ENCODE assay signal across 8 cellular contexts in genomic region chr1:27154469-27154990, GRCh38. TPM values are rescaled to one million over a fixed set of nuclear protein-coding genes. Genes with fewer than 3 reads are reported as not detected.
DNase-seq lines count a peak whose midpoint lies in the region; ATAC-seq lines count a peak whose summit lies in the region.

No MANE protein-coding gene starts in this region.

- peak overlapping the region; percentile 86 for H3K4me3 Mint-ChIP-seq in activated CD4-positive, alpha-beta T cell treated with anti-CD3 and anti-CD28 coated beads, Interleukin-2, amount 10 ng/mL, durations not matched to agents 24 days and 14 days
- H3K4me3 Mint-ChIP-seq in activated naive CD8-positive, alpha-beta T cell treated with anti-CD3 and anti-CD28 coated beads for 36 hours = peak overlapping the region; percentile 94
- H3K4me3 Mint-ChIP-seq in immature natural killer cell = peak overlapping the region; percentile 88 to 92 (median 89)

- DNase-seq in activated CD4-positive, alpha-beta T cell treated with anti-CD3 and anti-CD28 coated beads, Interleukin-2, amount 10 ng/mL, durations not matched to agents 24 days and 14 days = no peak
- no peak for DNase-seq in activated CD4-positive, alpha-beta T cell treated with anti-CD3 and anti-CD28 coated beads for 48 hours
- no peak for DNase-seq in activated naive CD8-positive, alpha-beta T cell treated with anti-CD3 and anti-CD28 coated beads for 36 hours
- DNase-seq in immature natural killer cell (no peak), NCI-H82 (lab: John Stamatoyannopoulos, UW) (no peak), NCI-H187 treated with DMSO at 0.1 percent for 48 hours (lab: John Stamatoyannopoulos, UW) (no peak)

- peak overlapping the region; percentile 64 for H3K27ac ChIP-seq in temporal lobe (ENCODE audit: low read depth, low read length)

- peaks cover 46% of the 10 kb centered on the region for H3K4me1 Mint-ChIP-seq in activated CD4-positive, alpha-beta T cell treated with anti-CD3 and anti-CD28 coated beads, Interleukin-2, amount 10 ng/mL, durations not matched to agents 24 days and 14 days
- peaks cover 50% of the 10 kb centered on the region for H3K4me1 Mint-ChIP-seq in activated naive CD8-positive, alpha-beta T cell treated with anti-CD3 and anti-CD28 coated beads for 36 hours
- H3K4me1 Mint-ChIP-seq in immature natural killer cell = peaks cover 48 to 58% of the 10 kb centered on the region in 2 donors

- no peaks in the 10 kb centered on the region for H3K9me3 Mint-ChIP-seq in activated CD4-positive, alpha-beta T cell treated with anti-CD3 and anti-CD28 coated beads, Interleukin-2, amount 10 ng/mL, durations not matched to agents 24 days and 14 days
- H3K9me3 Mint-ChIP-seq in activated naive CD8-positive, alpha-beta T cell treated with anti-CD3 and anti-CD28 coated beads for 36 hours = no peaks in the 10 kb centered on the region
- no peaks in the 10 kb centered on the region for H3K9me3 Mint-ChIP-seq in immature natural killer cell

- no peak for ATAC-seq in GM19395 (IDR thresholded peaks at IDR 0.05; ENCODE audit: unreplicated experiment)

- peaks cover 9% of the 10 kb centered on the region for H3K36me3 Mint-ChIP-seq in activated CD4-positive, alpha-beta T cell treated with anti-CD3 and anti-CD28 coated beads, Interleukin-2, amount 10 ng/mL, durations not matched to agents 24 days and 14 days (ENCODE audit: low read depth)
- H3K36me3 Mint-ChIP-seq in activated naive CD8-positive, alpha-beta T cell treated with anti-CD3 and anti-CD28 coated beads for 36 hours = peaks cover 9% of the 10 kb centered on the region
- peaks cover 0 to 3% (median 0%) of the 10 kb centered on the region in 3 donors for H3K36me3 Mint-ChIP-seq in immature natural killer cell

- peak overlapping the region; percentile 68 for H3K27ac Mint-ChIP-seq in activated CD4-positive, alpha-beta T cell treated with anti-CD3 and anti-CD28 coated beads, Interleukin-2, amount 10 ng/mL, durations not matched to agents 24 days and 14 days
- H3K27ac Mint-ChIP-seq in activated naive CD8-positive, alpha-beta T cell treated with anti-CD3 and anti-CD28 coated beads for 36 hours = peak overlapping the region; percentile 85
- peak overlapping the region; percentile 78 to 98 (median 84) for H3K27ac Mint-ChIP-seq in immature natural killer cell

- intact Hi-C loops in activated CD4-positive, alpha-beta T cell treated with anti-CD3 and anti-CD28 coated beads, Interleukin-2, amount 10 ng/mL, durations not matched to agents 24 days and 14 days (cut with micrococcal nuclease) = loop anchor here (2.0 kb wide), 1 partner anchor 52 kb away; no protein-coding TSS in a partner anchor

- H3K27me3 Mint-ChIP-seq in activated CD4-positive, alpha-beta T cell treated with anti-CD3 and anti-CD28 coated beads, Interleukin-2, amount 10 ng/mL, durations not matched to agents 24 days and 14 days = no peaks in the 10 kb centered on the region
- no peaks in the 10 kb centered on the region for H3K27me3 Mint-ChIP-seq in activated naive CD8-positive, alpha-beta T cell treated with anti-CD3 and anti-CD28 coated beads for 36 hours
- peaks cover 0 to 8% (median 0%) of the 10 kb centered on the region in 3 donors for H3K27me3 Mint-ChIP-seq in immature natural killer cell (ENCODE audit: low read depth in 3 of 3)

RNA-seq across cellular contexts. Expression of gene SLC9A1, which starts 0.4 kb away (rescaled TPM):
- total RNA-seq in activated CD4-positive, alpha-beta T cell treated with anti-CD3 and anti-CD28 coated beads, Interleukin-2, amount 10 ng/mL, durations not matched to agents 24 days and 14 days = 25.5 and 27.1 TPM in 2 replicates
- total RNA-seq in activated naive CD8-positive, alpha-beta T cell treated with anti-CD3 and anti-CD28 coated beads for 36 hours = 10 to 100 TPM; 19.8 to 22.4 TPM
- polyA plus RNA-seq in immature natural killer cell = 10 to 100 TPM in 1 of 3 donors, 1 to 10 TPM in 2; 3.2 to 17.3 (median 3.7) TPM
- total RNA-seq in temporal lobe = 2.5 TPM
